ENCODE assay signal across 1 cellular context in the genomic region with DNA sequence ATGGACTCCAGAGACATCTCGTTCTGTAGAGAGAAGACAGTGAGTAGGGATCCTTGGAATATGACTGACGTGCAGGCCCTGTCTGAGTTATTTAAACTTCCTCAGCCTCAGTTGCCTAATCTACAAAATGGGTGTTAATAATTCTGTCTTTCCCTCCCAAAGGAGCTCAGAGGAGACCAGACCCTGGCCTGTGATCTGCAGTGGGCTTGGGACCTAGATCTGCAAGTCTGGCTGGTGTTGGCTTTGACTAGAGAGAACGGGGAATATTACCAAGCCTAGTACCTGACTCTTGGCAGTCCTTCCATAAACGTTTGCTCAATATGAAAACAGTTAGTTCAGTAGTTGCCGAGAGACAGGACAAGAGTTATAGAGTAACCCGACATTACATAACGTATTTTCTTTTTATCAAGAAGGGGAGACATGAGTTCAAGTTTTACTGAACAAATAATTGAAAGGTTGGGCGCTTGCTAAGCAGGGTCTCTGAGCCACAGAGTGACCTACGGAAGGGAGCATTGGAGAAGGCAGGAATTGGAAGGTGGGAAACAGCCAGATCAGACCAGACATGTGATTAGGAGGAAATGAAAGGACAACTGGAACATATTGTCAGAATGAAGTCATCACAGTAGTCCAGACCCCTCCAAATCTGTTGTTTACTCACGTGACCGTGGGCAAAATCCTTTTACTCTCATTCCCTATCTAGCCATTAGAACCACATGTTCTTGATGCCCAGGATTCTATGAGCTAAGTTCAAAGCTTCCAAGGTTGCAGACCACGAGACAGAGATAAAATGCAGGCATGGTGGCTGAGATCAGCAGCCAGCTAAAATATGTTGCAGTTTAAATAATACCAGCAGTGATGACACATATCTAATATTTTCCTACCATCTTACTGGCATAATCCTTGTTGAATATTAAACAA.
TF ChIP-seq lines count a peak whose summit lies in the region.

No MANE protein-coding gene starts in this region.

TF ChIP-seq in HepG2, 621 proteins besides CTCF, POLR2A, EP300 and RAD21 (continues in another document):
- TF ChIP-seq, protein P1, sequence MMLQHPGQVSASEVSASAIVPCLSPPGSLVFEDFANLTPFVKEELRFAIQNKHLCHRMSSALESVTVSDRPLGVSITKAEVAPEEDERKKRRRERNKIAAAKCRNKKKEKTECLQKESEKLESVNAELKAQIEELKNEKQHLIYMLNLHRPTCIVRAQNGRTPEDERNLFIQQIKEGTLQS (CRISPR knock-in tag; IDR thresholded peaks at IDR 0.05) = peak; percentile 61
- TF ChIP-seq ZBTB1 (CRISPR knock-in tag; IDR thresholded peaks at IDR 0.05; ENCODE audit: borderline replicate concordance) = no peak
- TF ChIP-seq MED1 (CRISPR knock-in tag; IDR thresholded peaks at IDR 0.05) = peak; percentile 73
- TF ChIP-seq, protein P2, sequence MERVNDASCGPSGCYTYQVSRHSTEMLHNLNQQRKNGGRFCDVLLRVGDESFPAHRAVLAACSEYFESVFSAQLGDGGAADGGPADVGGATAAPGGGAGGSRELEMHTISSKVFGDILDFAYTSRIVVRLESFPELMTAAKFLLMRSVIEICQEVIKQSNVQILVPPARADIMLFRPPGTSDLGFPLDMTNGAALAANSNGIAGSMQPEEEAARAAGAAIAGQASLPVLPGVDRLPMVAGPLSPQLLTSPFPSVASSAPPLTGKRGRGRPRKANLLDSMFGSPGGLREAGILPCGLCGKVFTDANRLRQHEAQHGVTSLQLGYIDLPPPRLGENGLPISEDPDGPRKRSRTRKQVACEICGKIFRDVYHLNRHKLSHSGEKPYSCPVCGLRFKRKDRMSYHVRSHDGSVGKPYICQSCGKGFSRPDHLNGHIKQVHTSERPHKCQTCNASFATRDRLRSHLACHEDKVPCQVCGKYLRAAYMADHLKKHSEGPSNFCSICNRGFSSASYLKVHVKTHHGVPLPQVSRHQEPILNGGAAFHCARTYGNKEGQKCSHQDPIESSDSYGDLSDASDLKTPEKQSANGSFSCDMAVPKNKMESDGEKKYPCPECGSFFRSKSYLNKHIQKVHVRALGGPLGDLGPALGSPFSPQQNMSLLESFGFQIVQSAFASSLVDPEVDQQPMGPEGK (CRISPR knock-in tag; IDR thresholded peaks at IDR 0.05) = peak; percentile 22; the same call in 1 of the 2 replicates
- TF ChIP-seq ATF1 (CRISPR knock-in tag; IDR thresholded peaks at IDR 0.05) = no peak
- TF ChIP-seq TP53 (CRISPR knock-in tag; conservative IDR thresholded peaks at IDR 0.05) = 0 out of 2 replicates have a peak, but pooled peaks have one; percentile 13
- peak; percentile 64; the same call in 1 of the 2 replicates for TF ChIP-seq RFX1 (IDR thresholded peaks at IDR 0.05)
- peak; percentile 64 for TF ChIP-seq ZMYM4 (CRISPR knock-in tag; IDR thresholded peaks at IDR 0.05)
- 0 out of 2 replicates have a peak, but pooled peaks have one; percentile 44 for TF ChIP-seq ZNF816 (CRISPR knock-in tag; IDR thresholded peaks at IDR 0.05; ENCODE audit: borderline replicate concordance)
- 0 out of 2 replicates have a peak, but pooled peaks have one; percentile 22 for TF ChIP-seq ATF7-NPFF (CRISPR knock-in tag; IDR thresholded peaks at IDR 0.05; ENCODE audit: low read depth)
- TF ChIP-seq SIX4 (CRISPR knock-in tag; IDR thresholded peaks at IDR 0.05) = peak; percentile 13; the same call in 1 of the 2 replicates
- TF ChIP-seq ZNF33A (CRISPR knock-in tag; IDR thresholded peaks at IDR 0.05; ENCODE audit: borderline replicate concordance) = no peak
- TF ChIP-seq ARID2 (CRISPR knock-in tag; IDR thresholded peaks at IDR 0.05; ENCODE audit: borderline replicate concordance) = 0 out of 2 replicates have a peak, but pooled peaks have one; percentile 36
- peak; percentile 46; the same call in 1 of the 2 replicates for TF ChIP-seq TBX2 (CRISPR knock-in tag; IDR thresholded peaks at IDR 0.05; ENCODE audit: borderline replicate concordance)
- TF ChIP-seq RNF2 (conservative IDR thresholded peaks at IDR 0.05; ENCODE audit: low read depth) = no peak
- TF ChIP-seq REPIN1 (CRISPR knock-in tag; IDR thresholded peaks at IDR 0.05; ENCODE audit: borderline replicate concordance, low read depth) = peak; percentile 28; the same call in 1 of the 2 replicates
- peak in 1 of 2 experiments; percentile 31; a peak in 1 of 4 replicates for TF ChIP-seq NR2F1 (CRISPR knock-in tag; IDR thresholded peaks at IDR 0.05)
- no peak for TF ChIP-seq ZNF788 (CRISPR knock-in tag; IDR thresholded peaks at IDR 0.05; ENCODE audit: borderline replicate concordance)
- peak; percentile 83 for TF ChIP-seq ZNF317 (CRISPR knock-in tag; IDR thresholded peaks at IDR 0.05)
- TF ChIP-seq ZNF709 (CRISPR knock-in tag; IDR thresholded peaks at IDR 0.05) = peak; percentile 76; the same call in 1 of the 2 replicates
- TF ChIP-seq ZEB1 (IDR thresholded peaks at IDR 0.05; ENCODE audit: insufficient replicate concordance, low read depth) = no peak
- 0 out of 2 replicates have a peak, but pooled peaks have one; percentile 22 for TF ChIP-seq ZNF205 (CRISPR knock-in tag; IDR thresholded peaks at IDR 0.05)
- peak; percentile 72 for TF ChIP-seq POGZ (CRISPR knock-in tag; IDR thresholded peaks at IDR 0.05)
- TF ChIP-seq, protein P3, sequence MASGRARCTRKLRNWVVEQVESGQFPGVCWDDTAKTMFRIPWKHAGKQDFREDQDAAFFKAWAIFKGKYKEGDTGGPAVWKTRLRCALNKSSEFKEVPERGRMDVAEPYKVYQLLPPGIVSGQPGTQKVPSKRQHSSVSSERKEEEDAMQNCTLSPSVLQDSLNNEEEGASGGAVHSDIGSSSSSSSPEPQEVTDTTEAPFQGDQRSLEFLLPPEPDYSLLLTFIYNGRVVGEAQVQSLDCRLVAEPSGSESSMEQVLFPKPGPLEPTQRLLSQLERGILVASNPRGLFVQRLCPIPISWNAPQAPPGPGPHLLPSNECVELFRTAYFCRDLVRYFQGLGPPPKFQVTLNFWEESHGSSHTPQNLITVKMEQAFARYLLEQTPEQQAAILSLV (CRISPR knock-in tag; IDR thresholded peaks at IDR 0.05; ENCODE audit: borderline replicate concordance) = no peak
- TF ChIP-seq SAP130 (CRISPR knock-in tag; IDR thresholded peaks at IDR 0.05; ENCODE audit: low read depth) = peak; percentile 46
- TF ChIP-seq, protein P4, sequence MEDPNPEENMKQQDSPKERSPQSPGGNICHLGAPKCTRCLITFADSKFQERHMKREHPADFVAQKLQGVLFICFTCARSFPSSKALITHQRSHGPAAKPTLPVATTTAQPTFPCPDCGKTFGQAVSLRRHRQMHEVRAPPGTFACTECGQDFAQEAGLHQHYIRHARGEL (CRISPR knock-in tag; IDR thresholded peaks at IDR 0.05) = no peak
- no peak for TF ChIP-seq ZNF326 (CRISPR knock-in tag; IDR thresholded peaks at IDR 0.05; ENCODE audit: borderline replicate concordance)
- TF ChIP-seq ZSCAN21 (CRISPR knock-in tag; IDR thresholded peaks at IDR 0.05; ENCODE audit: borderline replicate concordance) = 0 out of 2 replicates have a peak, but pooled peaks have one; percentile 21
- peak; percentile 79; the same call in 1 of the 2 replicates for TF ChIP-seq GATAD2A (CRISPR knock-in tag; IDR thresholded peaks at IDR 0.05)
- TF ChIP-seq, protein P5, sequence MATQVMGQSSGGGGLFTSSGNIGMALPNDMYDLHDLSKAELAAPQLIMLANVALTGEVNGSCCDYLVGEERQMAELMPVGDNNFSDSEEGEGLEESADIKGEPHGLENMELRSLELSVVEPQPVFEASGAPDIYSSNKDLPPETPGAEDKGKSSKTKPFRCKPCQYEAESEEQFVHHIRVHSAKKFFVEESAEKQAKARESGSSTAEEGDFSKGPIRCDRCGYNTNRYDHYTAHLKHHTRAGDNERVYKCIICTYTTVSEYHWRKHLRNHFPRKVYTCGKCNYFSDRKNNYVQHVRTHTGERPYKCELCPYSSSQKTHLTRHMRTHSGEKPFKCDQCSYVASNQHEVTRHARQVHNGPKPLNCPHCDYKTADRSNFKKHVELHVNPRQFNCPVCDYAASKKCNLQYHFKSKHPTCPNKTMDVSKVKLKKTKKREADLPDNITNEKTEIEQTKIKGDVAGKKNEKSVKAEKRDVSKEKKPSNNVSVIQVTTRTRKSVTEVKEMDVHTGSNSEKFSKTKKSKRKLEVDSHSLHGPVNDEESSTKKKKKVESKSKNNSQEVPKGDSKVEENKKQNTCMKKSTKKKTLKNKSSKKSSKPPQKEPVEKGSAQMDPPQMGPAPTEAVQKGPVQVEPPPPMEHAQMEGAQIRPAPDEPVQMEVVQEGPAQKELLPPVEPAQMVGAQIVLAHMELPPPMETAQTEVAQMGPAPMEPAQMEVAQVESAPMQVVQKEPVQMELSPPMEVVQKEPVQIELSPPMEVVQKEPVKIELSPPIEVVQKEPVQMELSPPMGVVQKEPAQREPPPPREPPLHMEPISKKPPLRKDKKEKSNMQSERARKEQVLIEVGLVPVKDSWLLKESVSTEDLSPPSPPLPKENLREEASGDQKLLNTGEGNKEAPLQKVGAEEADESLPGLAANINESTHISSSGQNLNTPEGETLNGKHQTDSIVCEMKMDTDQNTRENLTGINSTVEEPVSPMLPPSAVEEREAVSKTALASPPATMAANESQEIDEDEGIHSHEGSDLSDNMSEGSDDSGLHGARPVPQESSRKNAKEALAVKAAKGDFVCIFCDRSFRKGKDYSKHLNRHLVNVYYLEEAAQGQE (IDR thresholded peaks at IDR 0.05; ENCODE audit: borderline replicate concordance in 1 of 2, low read depth in 1 of 2, low read length in 2 of 2) = 0 out of 4 replicates have a peak, but pooled peaks of 1 of the 2 experiments have one; percentile 6
- TF ChIP-seq, protein P6, sequence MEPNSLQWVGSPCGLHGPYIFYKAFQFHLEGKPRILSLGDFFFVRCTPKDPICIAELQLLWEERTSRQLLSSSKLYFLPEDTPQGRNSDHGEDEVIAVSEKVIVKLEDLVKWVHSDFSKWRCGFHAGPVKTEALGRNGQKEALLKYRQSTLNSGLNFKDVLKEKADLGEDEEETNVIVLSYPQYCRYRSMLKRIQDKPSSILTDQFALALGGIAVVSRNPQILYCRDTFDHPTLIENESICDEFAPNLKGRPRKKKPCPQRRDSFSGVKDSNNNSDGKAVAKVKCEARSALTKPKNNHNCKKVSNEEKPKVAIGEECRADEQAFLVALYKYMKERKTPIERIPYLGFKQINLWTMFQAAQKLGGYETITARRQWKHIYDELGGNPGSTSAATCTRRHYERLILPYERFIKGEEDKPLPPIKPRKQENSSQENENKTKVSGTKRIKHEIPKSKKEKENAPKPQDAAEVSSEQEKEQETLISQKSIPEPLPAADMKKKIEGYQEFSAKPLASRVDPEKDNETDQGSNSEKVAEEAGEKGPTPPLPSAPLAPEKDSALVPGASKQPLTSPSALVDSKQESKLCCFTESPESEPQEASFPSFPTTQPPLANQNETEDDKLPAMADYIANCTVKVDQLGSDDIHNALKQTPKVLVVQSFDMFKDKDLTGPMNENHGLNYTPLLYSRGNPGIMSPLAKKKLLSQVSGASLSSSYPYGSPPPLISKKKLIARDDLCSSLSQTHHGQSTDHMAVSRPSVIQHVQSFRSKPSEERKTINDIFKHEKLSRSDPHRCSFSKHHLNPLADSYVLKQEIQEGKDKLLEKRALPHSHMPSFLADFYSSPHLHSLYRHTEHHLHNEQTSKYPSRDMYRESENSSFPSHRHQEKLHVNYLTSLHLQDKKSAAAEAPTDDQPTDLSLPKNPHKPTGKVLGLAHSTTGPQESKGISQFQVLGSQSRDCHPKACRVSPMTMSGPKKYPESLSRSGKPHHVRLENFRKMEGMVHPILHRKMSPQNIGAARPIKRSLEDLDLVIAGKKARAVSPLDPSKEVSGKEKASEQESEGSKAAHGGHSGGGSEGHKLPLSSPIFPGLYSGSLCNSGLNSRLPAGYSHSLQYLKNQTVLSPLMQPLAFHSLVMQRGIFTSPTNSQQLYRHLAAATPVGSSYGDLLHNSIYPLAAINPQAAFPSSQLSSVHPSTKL (CRISPR knock-in tag; IDR thresholded peaks at IDR 0.05) = peak; percentile 87
- TF ChIP-seq, protein P7, sequence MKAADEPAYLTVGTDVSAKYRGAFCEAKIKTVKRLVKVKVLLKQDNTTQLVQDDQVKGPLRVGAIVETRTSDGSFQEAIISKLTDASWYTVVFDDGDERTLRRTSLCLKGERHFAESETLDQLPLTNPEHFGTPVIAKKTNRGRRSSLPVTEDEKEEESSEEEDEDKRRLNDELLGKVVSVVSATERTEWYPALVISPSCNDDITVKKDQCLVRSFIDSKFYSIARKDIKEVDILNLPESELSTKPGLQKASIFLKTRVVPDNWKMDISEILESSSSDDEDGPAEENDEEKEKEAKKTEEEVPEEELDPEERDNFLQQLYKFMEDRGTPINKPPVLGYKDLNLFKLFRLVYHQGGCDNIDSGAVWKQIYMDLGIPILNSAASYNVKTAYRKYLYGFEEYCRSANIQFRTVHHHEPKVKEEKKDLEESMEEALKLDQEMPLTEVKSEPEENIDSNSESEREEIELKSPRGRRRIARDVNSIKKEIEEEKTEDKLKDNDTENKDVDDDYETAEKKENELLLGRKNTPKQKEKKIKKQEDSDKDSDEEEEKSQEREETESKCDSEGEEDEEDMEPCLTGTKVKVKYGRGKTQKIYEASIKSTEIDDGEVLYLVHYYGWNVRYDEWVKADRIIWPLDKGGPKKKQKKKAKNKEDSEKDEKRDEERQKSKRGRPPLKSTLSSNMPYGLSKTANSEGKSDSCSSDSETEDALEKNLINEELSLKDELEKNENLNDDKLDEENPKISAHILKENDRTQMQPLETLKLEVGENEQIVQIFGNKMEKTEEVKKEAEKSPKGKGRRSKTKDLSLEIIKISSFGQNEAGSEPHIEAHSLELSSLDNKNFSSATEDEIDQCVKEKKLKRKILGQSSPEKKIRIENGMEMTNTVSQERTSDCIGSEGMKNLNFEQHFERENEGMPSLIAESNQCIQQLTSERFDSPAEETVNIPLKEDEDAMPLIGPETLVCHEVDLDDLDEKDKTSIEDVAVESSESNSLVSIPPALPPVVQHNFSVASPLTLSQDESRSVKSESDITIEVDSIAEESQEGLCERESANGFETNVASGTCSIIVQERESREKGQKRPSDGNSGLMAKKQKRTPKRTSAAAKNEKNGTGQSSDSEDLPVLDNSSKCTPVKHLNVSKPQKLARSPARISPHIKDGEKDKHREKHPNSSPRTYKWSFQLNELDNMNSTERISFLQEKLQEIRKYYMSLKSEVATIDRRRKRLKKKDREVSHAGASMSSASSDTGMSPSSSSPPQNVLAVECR (CRISPR knock-in tag; IDR thresholded peaks at IDR 0.05; ENCODE audit: borderline replicate concordance) = peak; percentile 32; the same call in 1 of the 2 replicates
- TF ChIP-seq, protein P8, sequence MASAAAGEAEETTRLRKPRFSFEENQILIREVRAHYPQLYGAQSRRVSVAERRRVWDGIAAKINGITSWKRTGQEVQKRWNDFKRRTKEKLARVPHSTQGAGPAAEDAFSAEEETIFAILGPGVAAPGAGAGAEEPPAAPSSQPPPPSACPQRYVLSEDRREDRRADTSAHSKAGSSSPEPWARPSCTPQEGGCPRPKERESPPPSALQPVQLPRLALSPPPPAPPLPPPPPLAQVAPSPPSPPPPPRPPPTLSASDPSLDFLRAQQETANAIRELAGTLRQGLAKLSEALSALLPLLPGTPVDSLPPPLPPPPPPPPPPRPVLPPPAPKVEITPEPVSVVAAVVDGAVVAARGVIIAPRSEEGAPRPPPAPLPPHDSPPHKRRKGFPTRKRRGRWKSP (CRISPR knock-in tag; IDR thresholded peaks at IDR 0.05) = peak; percentile 49; the same call in 1 of the 2 replicates
- TF ChIP-seq SKI (IDR thresholded peaks at IDR 0.05; ENCODE audit: partially characterized antibody) = peak; percentile 72
